Comparison of ENCODE assay signal across 8 cellular contexts in the genomic region with DNA sequence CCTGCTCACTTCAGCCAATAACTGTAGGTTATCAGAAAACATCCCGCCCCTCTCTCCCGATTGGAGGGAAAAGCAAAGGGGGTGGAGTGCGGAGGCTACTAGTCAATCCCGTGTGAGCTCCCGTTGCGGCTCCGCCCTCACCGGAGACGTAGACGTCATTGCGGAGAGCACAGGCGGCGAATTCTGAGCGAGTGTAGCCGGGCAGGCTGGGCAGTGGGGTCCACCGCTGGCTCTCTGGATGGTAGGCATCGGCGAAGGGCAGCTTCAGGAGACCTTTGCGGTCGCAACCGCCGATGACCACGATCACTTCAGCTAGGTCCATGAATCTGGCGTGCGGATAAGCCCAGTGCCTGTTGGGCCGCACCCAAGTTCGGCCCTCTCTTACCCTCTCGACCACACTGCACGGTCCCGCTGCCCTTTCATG. TPM values are rescaled to one million over a fixed set of nuclear protein-coding genes. Genes with fewer than 3 reads are reported as not detected.
DNase-seq lines count a peak whose midpoint lies in the region; ATAC-seq and TF ChIP-seq lines count a peak whose summit lies in the region.

No MANE protein-coding gene starts in this region.

- no peaks in the 10 kb centered on the region for H3K36me3 ChIP-seq in gastrocnemius medialis

- peak overlapping the region; percentile 36 to 58 (median 49) for H3K4me3 ChIP-seq in gastrocnemius medialis

- peaks cover 40 to 44% (median 40%) of the 10 kb centered on the region in 3 donors for H3K27me3 ChIP-seq in gastrocnemius medialis

- DNase-seq in COLO829 (ENCODE audit: low spot score) (peak; percentile 100), T-helper 1 cell (peak; percentile 27 to 68 (median 52)), anterior cingulate cortex (lab: John Stamatoyannopoulos, UW) (peak in 54 of 58 donors; percentile 21 to 94 (median 79)), left ventricle myocardium superior (peak; percentile 96), gastrocnemius medialis (peak; percentile 91 to 92), NCI-H146 treated with DMSO at 0.1 percent for 48 hours (lab: John Stamatoyannopoulos, UW; ENCODE audit: unreplicated experiment) (no peak), NCI-H128 (lab: John Stamatoyannopoulos, UW; ENCODE audit: unreplicated experiment) (no peak)

- TF ChIP-seq CTCF in gastrocnemius medialis (IDR thresholded peaks at IDR 0.05 in 4 of 5, conservative IDR thresholded peaks at IDR 0.05 in 1 of 5): no peak

- intact Hi-C loops in left ventricle myocardium superior (cut with micrococcal nuclease): no loop called here
- intact Hi-C loops in gastrocnemius medialis (cut with DNase I; ENCODE audit: low total_unique reads): no loop called here

- H3K27ac ChIP-seq in gastrocnemius medialis: no peak overlapping the region

- H3K4me1 ChIP-seq in gastrocnemius medialis: peaks cover 5 to 7% of the 10 kb centered on the region in 2 donors

- no peaks in the 10 kb centered on the region for H3K9me3 ChIP-seq in gastrocnemius medialis

- TF ChIP-seq POLR2A in gastrocnemius medialis (IDR thresholded peaks at IDR 0.05): peak in 1 of 2 donors; percentile 46

- in situ Hi-C loops in gastrocnemius medialis (cut with MboI; ENCODE audit: low sequenced_read_pairs in 4 of 4): no loop called here

- peak; percentile 53 for ATAC-seq in HG02759 (IDR thresholded peaks at IDR 0.05; ENCODE audit: unreplicated experiment)
- peak; percentile 91 for ATAC-seq in left ventricle myocardium superior
- ATAC-seq in gastrocnemius medialis: peak; percentile 94 to 98

RNA-seq across cellular contexts. Expression of gene KLHL35, which starts 4.7 kb away (rescaled TPM):
- total RNA-seq in left ventricle myocardium superior (0.89 TPM), gastrocnemius medialis (1 to 10 TPM in 2 of 4 donors, under 1 TPM in 1, not detected in 1; 0.53 to 1.8 (median 1.0) TPM)

RNA-seq across cellular contexts. Expression of gene RPS3, which starts 29.0 kb away (rescaled TPM):
- total RNA-seq in left ventricle myocardium superior: 874 TPM
- 100 to 1,000 TPM; 572 to 979 (median 746) TPM for total RNA-seq in gastrocnemius medialis

Comparison
In these comparisons a context has a peak if more than half of its experiments do, and no peak if none do; other contexts are left out.
1. DNase-seq: peak in COLO829 (single experiment), T-helper 1 cell (5 of 5), anterior cingulate cortex (54 of 58), left ventricle myocardium superior (single experiment) and gastrocnemius medialis (2 of 2); none in NCI-H146 treated with DMSO at 0.1 percent for 48 hours (single experiment) and NCI-H128 (single experiment).
2. Peak in every context shown above with its lines, with median percentiles within 50 percentile points of each other: ATAC-seq.